In genomic region chr3:57261929-57262328, GRCh38 we compare ENCODE assay signal across 25 cellular contexts.
"Had no signal": no experiment of that assay in that cellular context is flagged by ENCODE, and none has a peak within 500 bp of the region (broad histone marks: within the 10 kb centered on the region; RNA-seq: fewer than 3 reads in every experiment).

No MANE protein-coding gene starts in this region.

- FAIRE-seq: endometrium, endothelial cell of umbilical vein, frontal cortex, keratinocyte had no signal

- H3K27ac ChIP-seq: colonic mucosa, esophagus muscularis mucosa, foreskin keratinocyte, gastroesophageal sphincter, heart left ventricle, hepatocyte, left lung, lower lobe of right lung had no signal

- H3K4me1 Mint-ChIP-seq: endodermal cell, mesothelial cell of epicardium had no signal

- H3K9me3 ChIP-seq: colonic mucosa, esophagus muscularis mucosa, gastroesophageal sphincter, lower lobe of right lung, mucosa of descending colon had no signal

- H3K4me1 ChIP-seq: colonic mucosa, esophagus muscularis mucosa, gastroesophageal sphincter, left lung, lower lobe of right lung had no signal

- H3K27me3 Mint-ChIP-seq: dendritic cell treated with granulocyte-macrophage colony-stimulating factor and Interleukin-4, amounts not matched to agents 40 ng/mL and 50 ng/mL, for 4 days; effector memory CD8-positive, alpha-beta T cell; naive B cell had no signal

- DNase-seq: colonic mucosa; cortex of kidney; effector CD8-positive, alpha-beta T cell; effector memory CD8-positive, alpha-beta T cell; endodermal cell; foreskin keratinocyte; heart left ventricle; hypothalamus; immature natural killer cell; left cardiac atrium; left lung; left ventricle myocardium superior; lower lobe of right lung; mesenchymal stem cell; mucosa of descending colon; naive B cell had no signal

- H3K36me3 ChIP-seq: colonic mucosa had no signal

- H3K9me3 Mint-ChIP-seq: effector memory CD8-positive, alpha-beta T cell had no signal

- H3K27ac Mint-ChIP-seq: dendritic cell treated with granulocyte-macrophage colony-stimulating factor and Interleukin-4, amounts not matched to agents 40 ng/mL and 50 ng/mL, for 4 days; effector memory CD8-positive, alpha-beta T cell; endodermal cell; immature natural killer cell; mesothelial cell of epicardium had no signal

- H3K4me3 ChIP-seq: colonic mucosa, esophagus muscularis mucosa, gastroesophageal sphincter, heart left ventricle, hepatocyte, left lung, lower lobe of right lung, mucosa of descending colon had no signal

- H3K4me3 Mint-ChIP-seq: dendritic cell treated with granulocyte-macrophage colony-stimulating factor and Interleukin-4, amounts not matched to agents 40 ng/mL and 50 ng/mL, for 4 days; effector memory CD8-positive, alpha-beta T cell; endodermal cell; immature natural killer cell; mesothelial cell of epicardium; naive B cell had no signal
